23 cellular contexts compared by ENCODE assay signal in genomic region chr19:9178901-9179300, GRCh38. TPM values are rescaled to one million over a fixed set of nuclear protein-coding genes. Genes with fewer than 3 reads are reported as not detected.
DNase-seq lines count a peak whose midpoint lies in the region; ATAC-seq and TF ChIP-seq lines count a peak whose summit lies in the region.
"Had no signal": no experiment of that assay in that cellular context is flagged by ENCODE, and none has a peak within 500 bp of the region (broad histone marks: within the 10 kb centered on the region; RNA-seq: fewer than 3 reads in every experiment).

Gene OR7D2, plus strand, starts transcription at chr19:9178979. Its CDS starts 6,803 bp downstream, at chr19:9185782.

- H3K4me1 ChIP-seq in PC-3 (ENCODE audit: insufficient read depth, low read length) (no peaks in the 10 kb centered on the region), sigmoid colon (no peaks in the 10 kb centered on the region)

- no peak within 1 kb of the TSS for H2AFZ ChIP-seq in PC-3 (ENCODE audit: low read length)

- H4K20me1 ChIP-seq in PC-3 (ENCODE audit: low read length), result no peaks in the 10 kb centered on the region

- CTCF ChIA-PET in PC-3 (lab: Charles Lee), result no interaction called here

- WGBS in sigmoid colon, 2 donors, result 70 to 72% methylated on average over 4 of the region's 4 CpGs

- no peak for TF ChIP-seq EP300 in sigmoid colon (IDR thresholded peaks at IDR 0.05)

- no peak within 1 kb of the TSS for H3K9ac ChIP-seq in PC-3 (ENCODE audit: low read length)

- H3K9me2 ChIP-seq in PC-3 (replicated peaks; ENCODE audit: low read length), result no peaks in the 10 kb centered on the region

- no TSS peak for BruUV-seq in PC-3 (replicated peaks; lab: Mats Ljungman, UMichigan)

- intact Hi-C loops in PC-3 (cut with micrococcal nuclease), result no loop called here
- intact Hi-C loops in sigmoid colon (cut with DNase I), result no loop called here

- no peak for TF ChIP-seq POLR2A in sigmoid colon (IDR thresholded peaks at IDR 0.05)

- POLR2A ChIA-PET in PC-3 (lab: Charles Lee; ENCODE audit: unreplicated experiment), result no interaction called here

- no peaks in the 10 kb centered on the region for H3K27me3 ChIP-seq in PC-3 (ENCODE audit: low read length)
- no peaks in the 10 kb centered on the region for H3K27me3 ChIP-seq in sigmoid colon

- no peak within 1 kb of the TSS for H3K4me2 ChIP-seq in PC-3 (ENCODE audit: low read length)

- H3K36me3 ChIP-seq in PC-3 (ENCODE audit: low read depth, low read length) (no peaks in the 10 kb centered on the region), sigmoid colon (no peaks in the 10 kb centered on the region)

- H3F3A ChIP-seq in PC-3 (ENCODE audit: low read length, unreplicated experiment), result no peaks in the 10 kb centered on the region

- TF ChIP-seq CTCF in PC-3 (conservative IDR thresholded peaks at IDR 0.05; ENCODE audit: low read depth, low read length), result no peak
- TF ChIP-seq CTCF in epithelial cell of esophagus (IDR thresholded peaks at IDR 0.05; ENCODE audit: insufficient read depth, low read depth, low read length, missing control alignments), result no peak
- no peak for TF ChIP-seq CTCF in sigmoid colon (IDR thresholded peaks at IDR 0.05)

- H3K9me3 ChIP-seq in PC-3 (ENCODE audit: low read length) (no peaks in the 10 kb centered on the region), sigmoid colon (no peaks in the 10 kb centered on the region)

- DNase-seq in EL (peak; percentile 21), H4 (ENCODE audit: low spot score) (peak; percentile 12), PC-3 (peak; percentile 10), epithelial cell of esophagus (ENCODE audit: low read depth) (peak; percentile 23), NCI-H524 treated with DMSO at 0.1 percent for 48 hours (lab: John Stamatoyannopoulos, UW) (no peak), HPDE6-E6E7 (ENCODE audit: extremely low spot score) (no peak), sigmoid colon (no peak)
- no peak for DNase-seq in activated CD4-positive, CD25-positive, alpha-beta regulatory T cell treated with anti-CD3 and anti-CD28 coated beads, Interleukin-2, amount 50 U/mL, for 72 hours
- DNase-seq: CD4-positive, CD25-positive, alpha-beta regulatory T cell; COR-L47; DND-41; GDM1; H7; HFFc6; Kasumi-1; MM.1S; NCI-H1092 treated with DMSO at 0.1 percent for 48 hours; NCI-H1436 treated with DMSO at 0.1 percent for 48 hours; NCI-H1930; NCI-H510A; NCI-H748 treated with DMSO at 0.1 percent for 48 hours; T-cell had no signal

- H3K4me3 ChIP-seq in PC-3 (ENCODE audit: low read length), result no peak within 1 kb of the TSS
- H3K4me3 ChIP-seq in epithelial cell of esophagus (ENCODE audit: low read length), result no peak within 1 kb of the TSS
- H3K4me3 ChIP-seq in sigmoid colon, result no peak within 1 kb of the TSS

- no peaks in the 10 kb centered on the region for H3K79me2 ChIP-seq in PC-3 (ENCODE audit: low read length)

- no peak within 1 kb of the TSS for H3K27ac ChIP-seq in PC-3 (ENCODE audit: low read length)
- H3K27ac ChIP-seq in sigmoid colon, result no peak within 1 kb of the TSS

- ATAC-seq in PC-3, result no peak
- ATAC-seq: T-cell had no signal

RNA-seq across cellular contexts. Expression of gene OR7D2, which starts in this region (rescaled TPM):
- not detected in 2 replicates for total RNA-seq in H4 (2014; rRNA removed; shearing (Covaris generic))
- total RNA-seq in PC-3 (2014; rRNA removed) (0.07 TPM in 1 of 2 replicates, not detected in the other), sigmoid colon (not detected)
- polyA plus RNA-seq in sigmoid colon, result under 1 TPM in 1 of 3 donors, not detected in 2; 0.01 TPM
- total RNA-seq: CD4-positive, CD25-positive, alpha-beta regulatory T cell; H7; HFFc6 had no signal
- polyA plus RNA-seq: BJ; CD4-positive, CD25-positive, alpha-beta regulatory T cell had no signal

Comparison
In these comparisons a context has a peak if more than half of its experiments do, and no peak if none do; other contexts are left out.
1. Peak in DNase-seq in H4; RNA of the gene not detected or under 1 TPM.
2. Peak in DNase-seq in PC-3; RNA of the gene not detected or under 1 TPM.
3. DNase-seq: peak in EL (single experiment) and epithelial cell of esophagus (single experiment); none in activated CD4-positive, CD25-positive, alpha-beta regulatory T cell treated with anti-CD3 and anti-CD28 coated beads, Interleukin-2, amount 50 U/mL, for 72 hours (single experiment), NCI-H524 treated with DMSO at 0.1 percent for 48 hours (single experiment), HPDE6-E6E7 (single experiment) and sigmoid colon (single experiment).